In genomic region chr6:33761581-33761921, GRCh38 we compare ENCODE assay signal across 20 cellular contexts. TPM values are rescaled to one million over a fixed set of nuclear protein-coding genes. Genes with fewer than 3 reads are reported as not detected.
DNase-seq lines count a peak whose midpoint lies in the region; ATAC-seq and TF ChIP-seq lines count a peak whose summit lies in the region.
"Had no signal": no experiment of that assay in that cellular context is flagged by ENCODE, and none has a peak within 500 bp of the region (broad histone marks: within the 10 kb centered on the region; RNA-seq: fewer than 3 reads in every experiment).

No MANE protein-coding gene starts in this region.

- H3K4me1 ChIP-seq in HEK293 (ENCODE audit: control insufficient read depth, insufficient read depth, low read length), result peaks cover 16% of the 10 kb centered on the region
- peaks cover 6% of the 10 kb centered on the region for H3K4me1 ChIP-seq in lower lobe of right lung
- H3K4me1 ChIP-seq in spleen, result peaks cover 0 to 31% (median 14%) of the 10 kb centered on the region in 6 donors
- H3K4me1 ChIP-seq in CD4-positive, alpha-beta memory T cell (ENCODE audit: insufficient read depth, low read length), result no peaks in the 10 kb centered on the region

- H3K27ac Mint-ChIP-seq in CD4-positive, alpha-beta memory T cell, result no peak overlapping the region
- H3K27ac Mint-ChIP-seq: activated T-cell treated with anti-CD3 and anti-CD28 coated beads, Interleukin-2, amount 50 U/mL, for 24 hours; CD14-positive monocyte; stimulated activated naive CD8-positive, alpha-beta T cell treated with anti-CD3 and anti-CD28 coated beads, Interleukin-15, amount 100 ng/mL, for 72 hours; T-cell had no signal

- no peaks in the 10 kb centered on the region for H3K36me3 Mint-ChIP-seq in CD4-positive, alpha-beta memory T cell
- H3K36me3 Mint-ChIP-seq: CD14-positive monocyte, T-cell had no signal

- TF ChIP-seq CTCF in HEK293 (tag by site-specific recombination; IDR thresholded peaks at IDR 0.05), result no peak
- TF ChIP-seq CTCF in lower lobe of right lung (IDR thresholded peaks at IDR 0.05), result no peak
- TF ChIP-seq CTCF in spleen (IDR thresholded peaks at IDR 0.05 in 8 of 11, conservative IDR thresholded peaks at IDR 0.05 in 3 of 11), result no peak

- TF ChIP-seq POLR2A in spleen (IDR thresholded peaks at IDR 0.05) (no peak), erythroblast (IDR thresholded peaks at IDR 0.05; ENCODE audit: low read length) (no peak)

- peak; percentile 11 for ATAC-seq in Right ventricle myocardium superior (ENCODE audit: poor library complexity)
- no peak for ATAC-seq in lower lobe of right lung
- no peak for ATAC-seq in HG03196 (IDR thresholded peaks at IDR 0.05; ENCODE audit: unreplicated experiment)
- ATAC-seq in GM21360 (IDR thresholded peaks at IDR 0.05; ENCODE audit: unreplicated experiment), result no peak

- POLR2A ChIA-PET in HEK293 (lab: Yijun Ruan, JAX), result interaction anchor here (1.6 kb wide), 1 partner anchor 10 kb away, joined by 5 read pairs; no protein-coding TSS in a partner anchor
- POLR2A ChIA-PET in CD4-positive, alpha-beta memory T cell (lab: Charles Lee; ENCODE audit: partially characterized antibody), result no interaction called here

- peaks cover 3 to 7% of the 10 kb centered on the region in 2 donors for H3K27me3 Mint-ChIP-seq in CD4-positive, alpha-beta memory T cell

- 60 to 100% (median 81%) methylated on average over 1 to 2 of the region's 2 CpGs for WGBS in spleen, 5 donors

- intact Hi-C loops in Right ventricle myocardium superior (cut with DNase I) (loop anchor here (5.0 kb wide), 1 partner anchor 49 kb away; the partner anchor contains the start of gene UQCC2), lower lobe of right lung (cut with DNase I) (no loop called here), spleen (cut with DNase I; ENCODE audit: low total_unique reads) (no loop called here)
- intact Hi-C loops in CD4-positive, alpha-beta memory T cell (cut with micrococcal nuclease), result no loop called here

- peaks cover 0 to 1% (median under 1%) of the 10 kb centered on the region in 4 donors for H3K4me1 Mint-ChIP-seq in CD4-positive, alpha-beta memory T cell
- H3K4me1 Mint-ChIP-seq: CD14-positive monocyte had no signal

- CTCF ChIA-PET in HEK293 (lab: Yijun Ruan, JAX), result interaction anchor here (0.6 to 12.1 kb wide), 15 partner anchors 9 to 393 kb away, joined by 3 to 193 read pairs (median 4); partner anchors contain the start of genes IP6K3 and UQCC2
- CTCF ChIA-PET in CD4-positive, alpha-beta memory T cell (lab: Charles Lee; ENCODE audit: partially characterized antibody), result interaction anchor here (3.4 to 3.8 kb wide), 2 partner anchors 10 to 50 kb away, joined by 14 to 20 read pairs; partner anchors contain the start of gene UQCC2

- H3K9me3 Mint-ChIP-seq in CD4-positive, alpha-beta memory T cell, result peaks cover 0 to 3% (median 0%) of the 10 kb centered on the region in 8 donors
- H3K9me3 Mint-ChIP-seq: activated T-cell treated with anti-CD3 and anti-CD28 coated beads, Interleukin-2, amount 50 U/mL, for 24 hours; CD14-positive monocyte; stimulated activated naive CD8-positive, alpha-beta T cell treated with anti-CD3 and anti-CD28 coated beads, Interleukin-15, amount 100 ng/mL, for 72 hours; T-cell had no signal

- no peak overlapping the region for H3K4me3 Mint-ChIP-seq in CD4-positive, alpha-beta memory T cell
- H3K4me3 Mint-ChIP-seq: activated T-cell treated with anti-CD3 and anti-CD28 coated beads, Interleukin-2, amount 50 U/mL, for 24 hours; CD14-positive monocyte; stimulated activated naive CD8-positive, alpha-beta T cell treated with anti-CD3 and anti-CD28 coated beads, Interleukin-15, amount 100 ng/mL, for 72 hours; T-cell had no signal

- H3K4me3 ChIP-seq in HEK293 (ENCODE audit: low read depth, low read length), result no peak overlapping the region
- H3K4me3 ChIP-seq in lower lobe of right lung, result no peak overlapping the region
- H3K4me3 ChIP-seq in spleen, result no peak overlapping the region
- H3K4me3 ChIP-seq in CD4-positive, alpha-beta memory T cell (ENCODE audit: low read length in 2 of 2), result no peak overlapping the region

- H3K36me3 ChIP-seq in HEK293 (ENCODE audit: control insufficient read depth in 2 of 2, insufficient read depth in 1 of 2, low read length in 2 of 2), result no peaks in the 10 kb centered on the region
- H3K36me3 ChIP-seq in lower lobe of right lung, result no peaks in the 10 kb centered on the region
- no peaks in the 10 kb centered on the region for H3K36me3 ChIP-seq in spleen
- no peaks in the 10 kb centered on the region for H3K36me3 ChIP-seq in CD4-positive, alpha-beta memory T cell (ENCODE audit: insufficient read depth, low read length)

- H3K27me3 ChIP-seq in lower lobe of right lung (ENCODE audit: low read depth) (no peaks in the 10 kb centered on the region), spleen (replicated peaks in 1 of 7) (no peaks in the 10 kb centered on the region)
- H3K27me3 ChIP-seq in CD4-positive, alpha-beta memory T cell (ENCODE audit: insufficient read depth, low read length), result no peaks in the 10 kb centered on the region

- H3K27ac ChIP-seq in HEK293 (ENCODE audit: extremely low read depth, low read depth, low read length) (peak overlapping the region; percentile 37; the same call in 1 of the 2 replicates), lower lobe of right lung (peak overlapping the region; percentile 41), spleen (peak overlapping the region in 5 of 8 donors; percentile 54 to 67 (median 60))
- no peak overlapping the region for H3K27ac ChIP-seq in CD4-positive, alpha-beta memory T cell (ENCODE audit: low read depth, low read length)
- H3K27ac ChIP-seq: KMS-11 had no signal

- H3K9me3 ChIP-seq in HEK293 (ENCODE audit: control insufficient read depth, insufficient read depth, low read depth, low read length), result no peaks in the 10 kb centered on the region
- no peaks in the 10 kb centered on the region for H3K9me3 ChIP-seq in lower lobe of right lung
- H3K9me3 ChIP-seq in spleen, result no peaks in the 10 kb centered on the region
- no peaks in the 10 kb centered on the region for H3K9me3 ChIP-seq in CD4-positive, alpha-beta memory T cell (ENCODE audit: control insufficient read depth in 1 of 2, low read length in 2 of 2)

- DNase-seq in Right ventricle myocardium superior (no peak), lower lobe of right lung (no peak), spleen (no peak), erythroblast (lab: John Stamatoyannopoulos, UW) (no peak)
- DNase-seq in CD4-positive, alpha-beta memory T cell, result no peak
- DNase-seq: activated CD4-positive, alpha-beta T cell treated with anti-CD3 and anti-CD28 coated beads for 1 hour; cortex of kidney had no signal

TF ChIP-seq in HEK293, 187 proteins besides CTCF, POLR2A, EP300 and RAD21 (continues in another document):
- no peak for TF ChIP-seq ZNF670 (tag by site-specific recombination; IDR thresholded peaks at IDR 0.05; ENCODE audit: low read depth)
- no peak for TF ChIP-seq SP3 (tag by site-specific recombination; IDR thresholded peaks at IDR 0.05)
- TF ChIP-seq ZNF830 (tag by site-specific recombination; IDR thresholded peaks at IDR 0.05; ENCODE audit: low read depth), result no peak
- TF ChIP-seq BCL11A (tag by site-specific recombination; IDR thresholded peaks at IDR 0.05; ENCODE audit: low read depth), result no peak
- TF ChIP-seq ZNF121 (tag by site-specific recombination; IDR thresholded peaks at IDR 0.05), result no peak
- TF ChIP-seq SETDB1 (IDR thresholded peaks at IDR 0.05; ENCODE audit: insufficient read length, low read length), result no peak
- no peak for TF ChIP-seq ZBTB20 (tag by site-specific recombination; IDR thresholded peaks at IDR 0.05)
- TF ChIP-seq TCF7L2 (IDR thresholded peaks at IDR 0.05; ENCODE audit: borderline replicate concordance, low read depth, low read length), result no peak
- no peak for TF ChIP-seq KLF1 (tag by site-specific recombination; IDR thresholded peaks at IDR 0.05)
- no peak for TF ChIP-seq ZSCAN30 (tag by site-specific recombination; IDR thresholded peaks at IDR 0.05)
- TF ChIP-seq ZNF558 (tag by site-specific recombination; IDR thresholded peaks at IDR 0.05), result no peak
- TF ChIP-seq ZNF169 (tag by site-specific recombination; IDR thresholded peaks at IDR 0.05), result no peak

RNA-seq across cellular contexts. Expression of gene IP6K3, which starts 14.8 kb away (rescaled TPM):
- 44.2 TPM for total RNA-seq in Right ventricle myocardium superior
- 3.5 TPM for total RNA-seq in lower lobe of right lung
- total RNA-seq in spleen, result 1 to 10 TPM in 6 of 7 donors, under 1 TPM in 1; 0.70 to 5.8 (median 2.7) TPM
- polyA plus RNA-seq in spleen, result under 1 TPM; 0.30 to 0.64 (median 0.36) TPM
- total RNA-seq in CD4-positive, alpha-beta memory T cell, result not detected
- not detected for polyA plus RNA-seq in CD4-positive, alpha-beta memory T cell
- total RNA-seq: HT-29, mononuclear cell, T-cell had no signal
- polyA plus RNA-seq: CD14-positive monocyte had no signal

RNA-seq across cellular contexts. Expression of gene LEMD2, which starts 27.4 kb away (rescaled TPM):
- total RNA-seq in Right ventricle myocardium superior, result 19.1 TPM
- total RNA-seq in lower lobe of right lung, result 53.6 TPM
- total RNA-seq in spleen, result 10 to 100 TPM; 59.3 to 97.6 (median 71.6) TPM
- 10 to 100 TPM; 38.6 to 60.8 (median 50.6) TPM for polyA plus RNA-seq in spleen
- 100 to 1,000 TPM; 115 to 126 TPM for total RNA-seq in CD4-positive, alpha-beta memory T cell
- 10 to 100 TPM; 13.5 to 44.6 TPM for polyA plus RNA-seq in CD4-positive, alpha-beta memory T cell

RNA-seq across cellular contexts. Expression of gene MLN, which starts 42.3 kb away (rescaled TPM):
- not detected for total RNA-seq in Right ventricle myocardium superior
- total RNA-seq in lower lobe of right lung, result not detected
- not detected for total RNA-seq in spleen
- polyA plus RNA-seq in spleen, result not detected
- total RNA-seq in CD4-positive, alpha-beta memory T cell, result not detected
- not detected for polyA plus RNA-seq in CD4-positive, alpha-beta memory T cell
- total RNA-seq: fibroblast of lung, H7, HT-29, mononuclear cell, T-cell, ureter had no signal
- polyA plus RNA-seq: CD14-positive monocyte, fibroblast of lung had no signal

RNA-seq across cellular contexts. Expression of gene UQCC2, which starts 50.1 kb away (rescaled TPM):
- total RNA-seq in Right ventricle myocardium superior (208 TPM), lower lobe of right lung (39.6 TPM), spleen (10 to 100 TPM in 6 of 7 donors, 1 to 10 TPM in 1; 8.7 to 34.8 (median 22.4) TPM)
- 10 to 100 TPM; 58.7 to 77.0 (median 66.4) TPM for polyA plus RNA-seq in spleen
- 10 to 100 TPM; 22.8 to 24.8 TPM for total RNA-seq in CD4-positive, alpha-beta memory T cell
- polyA plus RNA-seq in CD4-positive, alpha-beta memory T cell, result 10 to 100 TPM; 44.4 to 57.9 TPM
